16 cellular contexts compared by ENCODE assay signal in the genomic region with DNA sequence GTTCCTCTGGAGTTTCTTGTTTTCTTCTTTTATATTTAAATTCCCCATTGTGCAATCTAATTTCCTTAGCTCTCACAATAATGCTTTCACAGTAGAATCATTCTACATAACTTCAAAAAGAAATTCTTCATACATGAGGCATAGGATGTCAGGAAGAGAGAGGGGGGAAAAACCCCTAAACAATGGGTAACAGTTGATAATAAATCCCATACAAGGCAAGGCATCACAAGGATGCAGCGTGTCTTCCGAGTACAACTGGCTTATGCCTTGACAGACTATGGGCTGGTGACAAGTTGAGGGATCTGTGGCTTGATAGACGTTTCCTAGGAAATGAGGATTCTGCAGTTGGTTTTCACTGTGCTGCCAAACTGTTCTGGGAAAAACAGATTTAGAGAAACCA.
DNase-seq lines count a peak whose midpoint lies in the region; ATAC-seq and TF ChIP-seq lines count a peak whose summit lies in the region.
"Had no signal": no experiment of that assay in that cellular context is flagged by ENCODE, and none has a peak within 500 bp of the region (broad histone marks: within the 10 kb centered on the region; RNA-seq: fewer than 3 reads in every experiment).

No MANE protein-coding gene starts in this region.

- H3K4me2 ChIP-seq in SK-N-SH = peak overlapping the region; percentile 54

- H3K9me2 ChIP-seq in SK-N-SH = no peaks in the 10 kb centered on the region

- no peaks in the 10 kb centered on the region for H4K20me1 ChIP-seq in SK-N-SH (ENCODE audit: insufficient read depth)

- H3K4me1 Mint-ChIP-seq in activated T-cell treated with anti-CD3 and anti-CD28 coated beads, Interleukin-2, amount 50 U/mL, for 72 hours (ENCODE audit: low read depth) = no peaks in the 10 kb centered on the region
- H3K4me1 Mint-ChIP-seq: activated B cell treated with CpG ODN at 0.5 μM for 24 hours; activated naive CD8-positive, alpha-beta T cell treated with anti-CD3 and anti-CD28 coated beads for 36 hours; stimulated activated memory B cell treated with anti-CD40 and anti-IgM and Interleukin-4, amounts not matched to agents 10 μg/mL and 1 μg/mL and 100 μg/mL, for 72 hours had no signal

- no peak overlapping the region for H3K4me3 Mint-ChIP-seq in activated T-cell treated with anti-CD3 and anti-CD28 coated beads, Interleukin-2, amount 50 U/mL, for 72 hours
- H3K4me3 Mint-ChIP-seq: activated B cell treated with CpG ODN at 0.5 μM for 24 hours; activated naive CD8-positive, alpha-beta T cell treated with anti-CD3 and anti-CD28 coated beads for 36 hours; CD8-positive, alpha-beta T cell; stimulated activated memory B cell treated with anti-CD40 and anti-IgM and Interleukin-4, amounts not matched to agents 10 μg/mL and 1 μg/mL and 100 μg/mL, for 72 hours had no signal

- H3K4me1 ChIP-seq in SK-N-SH (ENCODE audit: control insufficient read depth in 1 of 2, insufficient read depth in 2 of 2, low read depth in 1 of 2, low read length in 1 of 2) = peaks cover 5 to 14% of the 10 kb centered on the region in 2 experiments; a peak in 3 of 4 replicates
- no peaks in the 10 kb centered on the region for H3K4me1 ChIP-seq in vagina
- H3K4me1 ChIP-seq: colonic mucosa, HAP-1 had no signal

- TF ChIP-seq CTCF in SK-N-SH (IDR thresholded peaks at IDR 0.05) (no peak), vagina (IDR thresholded peaks at IDR 0.05) (no peak)

- peak in 1 of 2 experiments; percentile 82; a peak in 2 of 4 replicates for TF ChIP-seq EP300 in SK-N-SH (IDR thresholded peaks at IDR 0.05; ENCODE audit: borderline replicate concordance in 1 of 2, low read depth in 1 of 2, low read length in 1 of 2)

- H3K4me3 ChIP-seq in SK-N-SH (ENCODE audit: low read depth in 2 of 2, low read length in 1 of 2) (peak overlapping the region in 1 of 2 experiments; percentile 22; a peak in 1 of 4 replicates), vagina (no peak overlapping the region)
- H3K4me3 ChIP-seq: colonic mucosa, HAP-1 had no signal

- ATAC-seq in activated T-cell treated with anti-CD3 and anti-CD28 coated beads, Interleukin-2, amount 50 U/mL, for 72 hours (replicated peaks in 1 of 2) = no peak
- ATAC-seq: CD8-positive, alpha-beta T cell; stimulated activated memory B cell treated with anti-CD40 and anti-IgM and Interleukin-4, amounts not matched to agents 10 μg/mL and 1 μg/mL and 100 μg/mL, for 72 hours had no signal

- intact Hi-C loops in vagina (cut with DNase I) = no loop called here

- H3K27me3 ChIP-seq in SK-N-SH (ENCODE audit: insufficient read depth) (no peaks in the 10 kb centered on the region), vagina (no peaks in the 10 kb centered on the region)
- H3K27me3 ChIP-seq: colonic mucosa had no signal

- H3K36me3 ChIP-seq in SK-N-SH (replicated peaks in 1 of 2; ENCODE audit: control insufficient read depth in 1 of 2, insufficient read depth in 2 of 2, low read length in 1 of 2) (no peaks in the 10 kb centered on the region), vagina (no peaks in the 10 kb centered on the region)
- H3K36me3 ChIP-seq: colonic mucosa, HAP-1 had no signal

- peak overlapping the region; percentile 55 for H2AFZ ChIP-seq in SK-N-SH (ENCODE audit: low read depth)

- DNase-seq in EH (ENCODE audit: low read depth) = peak; percentile 97
- DNase-seq in SK-N-SH = no peak
- DNase-seq in fibroblast of peridontal ligament (ENCODE audit: extremely low read depth) = peak; percentile 83
- DNase-seq in pulmonary artery endothelial cell (ENCODE audit: low read depth, low spot score) = peak; percentile 58
- no peak for DNase-seq in DMS53 treated with DMSO at 0.1 percent for 48 hours (lab: John Stamatoyannopoulos, UW; ENCODE audit: unreplicated experiment)
- no peak for DNase-seq in vagina (ENCODE audit: extremely low spot score in 2 of 2)
- DNase-seq in activated T-cell treated with anti-CD3 and anti-CD28 coated beads, Interleukin-2, amount 50 U/mL, for 72 hours = no peak
- no peak for DNase-seq in NCI-H1694 (lab: John Stamatoyannopoulos, UW)
- DNase-seq: activated B cell treated with CpG ODN at 0.5 μM for 24 hours; activated naive CD8-positive, alpha-beta T cell treated with anti-CD3 and anti-CD28 coated beads for 36 hours; CD8-positive, alpha-beta T cell; colonic mucosa; NCI-H2171; stimulated activated CD4-positive, alpha-beta T cell treated with anti-CD3 and anti-CD28 coated beads, Interleukin-4, amount 100 ng/mL, for 24 hours had no signal

- no peak overlapping the region for H3K27ac Mint-ChIP-seq in activated T-cell treated with anti-CD3 and anti-CD28 coated beads, Interleukin-2, amount 50 U/mL, for 72 hours
- H3K27ac Mint-ChIP-seq: activated B cell treated with CpG ODN at 0.5 μM for 24 hours; activated naive CD8-positive, alpha-beta T cell treated with anti-CD3 and anti-CD28 coated beads for 36 hours; CD8-positive, alpha-beta T cell; stimulated activated memory B cell treated with anti-CD40 and anti-IgM and Interleukin-4, amounts not matched to agents 10 μg/mL and 1 μg/mL and 100 μg/mL, for 72 hours had no signal

- H3K9me3 ChIP-seq in SK-N-SH (no peaks in the 10 kb centered on the region), vagina (no peaks in the 10 kb centered on the region)
- H3K9me3 ChIP-seq: colonic mucosa, HAP-1 had no signal

- TF ChIP-seq RAD21 in SK-N-SH (IDR thresholded peaks at IDR 0.05; ENCODE audit: low read length) = no peak

- H3K27me3 Mint-ChIP-seq in activated T-cell treated with anti-CD3 and anti-CD28 coated beads, Interleukin-2, amount 50 U/mL, for 72 hours (ENCODE audit: low read depth) = no peaks in the 10 kb centered on the region
- H3K27me3 Mint-ChIP-seq: activated B cell treated with CpG ODN at 0.5 μM for 24 hours; activated naive CD8-positive, alpha-beta T cell treated with anti-CD3 and anti-CD28 coated beads for 36 hours; stimulated activated memory B cell treated with anti-CD40 and anti-IgM and Interleukin-4, amounts not matched to agents 10 μg/mL and 1 μg/mL and 100 μg/mL, for 72 hours had no signal

- H3K36me3 Mint-ChIP-seq in activated T-cell treated with anti-CD3 and anti-CD28 coated beads, Interleukin-2, amount 50 U/mL, for 72 hours (ENCODE audit: insufficient read depth in 2 of 2) = peaks cover 0 to 3% of the 10 kb centered on the region in 2 donors

- no peak for TF ChIP-seq POLR2A in vagina (IDR thresholded peaks at IDR 0.05)

- H3K79me2 ChIP-seq in SK-N-SH (ENCODE audit: insufficient read depth) = no peaks in the 10 kb centered on the region

- H3K27ac ChIP-seq in SK-N-SH (ENCODE audit: low read depth in 2 of 2, low read length in 1 of 2) (peak overlapping the region; percentile 80 to 96; a peak in 3 of 4 replicates), vagina (no peak overlapping the region)
- H3K27ac ChIP-seq: colonic mucosa had no signal

- no peaks in the 10 kb centered on the region for H3K9me3 Mint-ChIP-seq in activated T-cell treated with anti-CD3 and anti-CD28 coated beads, Interleukin-2, amount 50 U/mL, for 72 hours
- H3K9me3 Mint-ChIP-seq: activated B cell treated with CpG ODN at 0.5 μM for 24 hours; activated naive CD8-positive, alpha-beta T cell treated with anti-CD3 and anti-CD28 coated beads for 36 hours; CD8-positive, alpha-beta T cell; stimulated activated memory B cell treated with anti-CD40 and anti-IgM and Interleukin-4, amounts not matched to agents 10 μg/mL and 1 μg/mL and 100 μg/mL, for 72 hours had no signal

- H3K9ac ChIP-seq in SK-N-SH = peak overlapping the region; percentile 68

- POLR2A ChIA-PET in SK-N-SH (lab: Yijun Ruan, JAX) = no interaction called here

- H3F3A ChIP-seq in SK-N-SH (replicated peaks; ENCODE audit: insufficient read depth) = peaks cover 27% of the 10 kb centered on the region

- CTCF ChIA-PET in SK-N-SH (lab: Yijun Ruan, JAX) = no interaction called here

- 14% methylated on average over 3 of the region's 3 CpGs for WGBS in SK-N-SH (ENCODE audit: low lambda C conversion rate)

TF ChIP-seq in SK-N-SH, 30 proteins besides CTCF, POLR2A, EP300 and RAD21 (continues in another document):
- TF ChIP-seq, protein P1, sequence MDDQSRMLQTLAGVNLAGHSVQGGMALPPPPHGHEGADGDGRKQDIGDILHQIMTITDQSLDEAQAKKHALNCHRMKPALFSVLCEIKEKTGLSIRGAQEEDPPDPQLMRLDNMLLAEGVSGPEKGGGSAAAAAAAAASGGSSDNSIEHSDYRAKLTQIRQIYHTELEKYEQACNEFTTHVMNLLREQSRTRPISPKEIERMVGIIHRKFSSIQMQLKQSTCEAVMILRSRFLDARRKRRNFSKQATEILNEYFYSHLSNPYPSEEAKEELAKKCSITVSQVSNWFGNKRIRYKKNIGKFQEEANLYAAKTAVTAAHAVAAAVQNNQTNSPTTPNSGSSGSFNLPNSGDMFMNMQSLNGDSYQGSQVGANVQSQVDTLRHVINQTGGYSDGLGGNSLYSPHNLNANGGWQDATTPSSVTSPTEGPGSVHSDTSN (IDR thresholded peaks at IDR 0.05) = peak; percentile 87
- TF ChIP-seq, protein P2, sequence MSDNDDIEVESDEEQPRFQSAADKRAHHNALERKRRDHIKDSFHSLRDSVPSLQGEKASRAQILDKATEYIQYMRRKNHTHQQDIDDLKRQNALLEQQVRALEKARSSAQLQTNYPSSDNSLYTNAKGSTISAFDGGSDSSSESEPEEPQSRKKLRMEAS (IDR thresholded peaks at IDR 0.05; ENCODE audit: low read depth) = 0 out of 2 replicates have a peak, but pooled peaks have one; percentile 33
- TF ChIP-seq FOSL2 (IDR thresholded peaks at IDR 0.05; ENCODE audit: borderline replicate concordance, low read depth) = peak; percentile 50; the same call in 1 of the 2 replicates
- peak; percentile 67; the same call in 1 of the 2 replicates for TF ChIP-seq JUND (IDR thresholded peaks at IDR 0.05)
- no peak for TF ChIP-seq MEF2A (IDR thresholded peaks at IDR 0.05; ENCODE audit: borderline replicate concordance, low read depth)
- TF ChIP-seq FOXJ3 (CRISPR knock-in tag; IDR thresholded peaks at IDR 0.05) = no peak
- peak; percentile 47; the same call in 1 of the 2 replicates for TF ChIP-seq FOXM1 (IDR thresholded peaks at IDR 0.05; ENCODE audit: low read depth)
- TF ChIP-seq, protein P3, sequence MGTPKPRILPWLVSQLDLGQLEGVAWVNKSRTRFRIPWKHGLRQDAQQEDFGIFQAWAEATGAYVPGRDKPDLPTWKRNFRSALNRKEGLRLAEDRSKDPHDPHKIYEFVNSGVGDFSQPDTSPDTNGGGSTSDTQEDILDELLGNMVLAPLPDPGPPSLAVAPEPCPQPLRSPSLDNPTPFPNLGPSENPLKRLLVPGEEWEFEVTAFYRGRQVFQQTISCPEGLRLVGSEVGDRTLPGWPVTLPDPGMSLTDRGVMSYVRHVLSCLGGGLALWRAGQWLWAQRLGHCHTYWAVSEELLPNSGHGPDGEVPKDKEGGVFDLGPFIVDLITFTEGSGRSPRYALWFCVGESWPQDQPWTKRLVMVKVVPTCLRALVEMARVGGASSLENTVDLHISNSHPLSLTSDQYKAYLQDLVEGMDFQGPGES (IDR thresholded peaks at IDR 0.05; ENCODE audit: low read depth, low read length) = no peak
- TF ChIP-seq RXRA (IDR thresholded peaks at IDR 0.05; ENCODE audit: borderline replicate concordance, low read depth) = no peak
- peak; percentile 75 for TF ChIP-seq TCF12 (IDR thresholded peaks at IDR 0.05)
- no peak for TF ChIP-seq RFX5 (IDR thresholded peaks at IDR 0.05; ENCODE audit: low read length)

Comparison
In these comparisons a context has a peak if more than half of its experiments do, and no peak if none do; other contexts are left out.
1. DNase-seq: peak in EH (single experiment), fibroblast of peridontal ligament (single experiment) and pulmonary artery endothelial cell (single experiment); none in SK-N-SH (single experiment), DMS53 treated with DMSO at 0.1 percent for 48 hours (single experiment), vagina (0 of 2), activated T-cell treated with anti-CD3 and anti-CD28 coated beads, Interleukin-2, amount 50 U/mL, for 72 hours (0 of 2) and NCI-H1694 (single experiment).